3 cellular contexts compared by ENCODE assay signal in the genomic region with DNA sequence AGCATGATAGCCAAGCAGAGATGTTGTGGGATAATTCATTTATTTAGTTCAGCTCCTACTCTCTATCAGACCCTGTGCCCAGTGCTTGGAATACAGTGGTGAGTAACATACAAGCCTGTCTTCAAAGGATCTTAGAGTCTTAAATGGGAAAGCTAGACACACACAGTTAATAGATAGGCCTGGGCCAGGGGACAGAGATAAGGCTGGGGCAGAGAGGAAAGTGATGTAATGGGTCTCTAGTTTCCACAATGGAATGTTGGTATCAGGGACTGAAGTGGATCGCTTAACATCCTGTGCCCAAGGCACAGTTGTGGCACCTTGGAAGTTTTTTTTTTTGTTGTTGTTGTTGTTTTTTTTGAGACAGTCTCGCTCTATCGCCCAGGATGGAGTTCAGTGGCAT.
"Had no signal": no experiment of that assay in that cellular context is flagged by ENCODE, and none has a peak within 500 bp of the region (broad histone marks: within the 10 kb centered on the region; RNA-seq: fewer than 3 reads in every experiment).

No MANE protein-coding gene starts in this region.

- ATAC-seq: GM12878 had no signal

- DNase-seq: GDM1, GF-D8 had no signal

- H3K4me3 ChIP-seq: GM12878 had no signal
